Comparison of ENCODE assay signal across 16 cellular contexts in the genomic region with DNA sequence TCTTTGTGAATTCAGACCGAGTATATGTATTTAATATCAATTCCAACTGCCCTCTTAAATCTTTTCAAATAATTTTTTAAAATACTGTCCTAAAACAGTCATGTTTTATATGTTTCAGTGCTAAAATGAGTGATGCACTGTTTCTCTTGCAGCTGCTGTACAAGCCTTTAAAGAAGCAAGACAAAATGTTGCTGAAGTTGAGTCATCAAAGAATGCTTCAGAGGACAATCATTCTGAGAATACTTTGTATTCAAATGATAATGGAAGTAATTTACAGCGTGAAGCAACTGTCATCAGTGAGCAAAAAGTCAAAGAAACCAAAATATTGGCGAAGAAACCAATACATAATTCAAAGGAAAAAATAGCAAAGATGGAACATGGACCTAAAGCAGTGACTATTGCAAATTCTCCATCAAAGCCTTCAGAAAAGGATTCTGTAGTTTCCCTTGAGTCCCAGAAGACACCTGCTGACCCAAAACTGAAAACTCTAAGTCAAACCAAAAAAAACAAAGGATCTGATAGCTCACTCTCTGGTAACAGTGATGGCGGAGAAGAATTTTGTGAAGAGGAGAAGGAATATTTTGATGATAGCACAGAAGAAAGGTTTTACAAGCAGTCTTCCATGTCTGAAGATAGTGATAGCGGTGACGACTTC. TPM values are rescaled to one million over a fixed set of nuclear protein-coding genes. Genes with fewer than 3 reads are reported as not detected.
A peak's percentile ranks its signal among the peaks of the same experiment; 100 is the strongest.
DNase-seq lines count a peak whose midpoint lies in the region; ATAC-seq lines count a peak whose summit lies in the region.
"Had no signal": no experiment of that assay in that cellular context is flagged by ENCODE, and none has a peak within 500 bp of the region (broad histone marks: within the 10 kb centered on the region; RNA-seq: fewer than 3 reads in every experiment).

No MANE protein-coding gene starts in this region.

- H3K27me3 Mint-ChIP-seq in activated T-cell treated with anti-CD3 and anti-CD28 coated beads, Interleukin-2, amount 50 U/mL, for 24 hours: no peaks in the 10 kb centered on the region
- no peaks in the 10 kb centered on the region for H3K27me3 Mint-ChIP-seq in activated T-helper 2 cell treated with anti-CD3 and anti-CD28 coated beads, Interferon-gamma antibody, Interleukin-2, Interleukin-4, amounts not matched to agents 10 μg/mL and 5 μg/mL and 100 μg/mL, durations not matched to agents 14 hours and 24 hours and 36 hours (ENCODE audit: low read depth)

- H3K36me3 Mint-ChIP-seq in activated T-cell treated with anti-CD3 and anti-CD28 coated beads, Interleukin-2, amount 50 U/mL, for 24 hours (ENCODE audit: low read depth): peaks cover 65% of the 10 kb centered on the region
- peaks cover 39% of the 10 kb centered on the region for H3K36me3 Mint-ChIP-seq in activated T-helper 2 cell treated with anti-CD3 and anti-CD28 coated beads, Interferon-gamma antibody, Interleukin-2, Interleukin-4, amounts not matched to agents 10 μg/mL and 5 μg/mL and 100 μg/mL, durations not matched to agents 14 hours and 24 hours and 36 hours (ENCODE audit: low read depth)
- peaks cover 55% of the 10 kb centered on the region for H3K36me3 Mint-ChIP-seq in stimulated activated effector memory CD8-positive, alpha-beta T cell treated with anti-CD3 and anti-CD28 coated beads, Interleukin-12 subunit alpha, Interleukin-12 subunit beta, amount 100 ng/mL, for 72 hours

- peak overlapping the region; percentile 3 for H3K4me3 Mint-ChIP-seq in activated T-cell treated with anti-CD3 and anti-CD28 coated beads, Interleukin-2, amount 50 U/mL, for 24 hours
- peak overlapping the region; percentile 26 for H3K4me3 Mint-ChIP-seq in activated T-helper 2 cell treated with anti-CD3 and anti-CD28 coated beads, Interferon-gamma antibody, Interleukin-2, Interleukin-4, amounts not matched to agents 10 μg/mL and 5 μg/mL and 100 μg/mL, durations not matched to agents 14 hours and 24 hours and 36 hours (ENCODE audit: low read depth)
- no peak overlapping the region for H3K4me3 Mint-ChIP-seq in stimulated activated effector memory CD8-positive, alpha-beta T cell treated with anti-CD3 and anti-CD28 coated beads, Interleukin-12 subunit alpha, Interleukin-12 subunit beta, amount 100 ng/mL, for 72 hours
- H3K4me3 Mint-ChIP-seq: immature natural killer cell had no signal

- no peak for DNase-seq in activated T-cell treated with anti-CD3 and anti-CD28 coated beads, Interleukin-2, amount 50 U/mL, for 24 hours
- no peak for DNase-seq in activated T-cell treated with anti-CD3 and anti-CD28 coated beads, Interleukin-2, amount 50 U/mL, for 1 hour
- DNase-seq in activated T-helper 2 cell treated with anti-CD3 and anti-CD28 coated beads, Interferon-gamma antibody, Interleukin-2, Interleukin-4, amounts not matched to agents 10 μg/mL and 5 μg/mL and 100 μg/mL, durations not matched to agents 14 hours and 24 hours and 36 hours (ENCODE audit: low spot score): no peak
- DNase-seq in stimulated activated effector memory CD8-positive, alpha-beta T cell treated with anti-CD3 and anti-CD28 coated beads, Interleukin-12 subunit alpha, Interleukin-12 subunit beta, amount 100 ng/mL, for 72 hours (ENCODE audit: low spot score in 2 of 2): no peak
- no peak for DNase-seq in DMS79 (lab: John Stamatoyannopoulos, UW)
- no peak for DNase-seq in NCI-H226
- DNase-seq in HK-2 (ENCODE audit: unreplicated experiment): no peak
- DNase-seq: GOT3; immature natural killer cell; NCI-H1105 treated with DMSO at 0.1 percent for 48 hours; NCI-H526 treated with DMSO at 0.1 percent for 48 hours; posterior cingulate gyrus; stimulated activated CD4-positive, alpha-beta T cell treated with anti-CD3 and anti-CD28 coated beads, Interleukin-15, amount 100 ng/mL, for 24 hours; upper lobe of right lung had no signal

- peak overlapping the region; percentile 77 for H3K27ac Mint-ChIP-seq in activated T-cell treated with anti-CD3 and anti-CD28 coated beads, Interleukin-2, amount 50 U/mL, for 24 hours
- H3K27ac Mint-ChIP-seq in activated T-helper 2 cell treated with anti-CD3 and anti-CD28 coated beads, Interferon-gamma antibody, Interleukin-2, Interleukin-4, amounts not matched to agents 10 μg/mL and 5 μg/mL and 100 μg/mL, durations not matched to agents 14 hours and 24 hours and 36 hours: peak overlapping the region; percentile 63
- no peak overlapping the region for H3K27ac Mint-ChIP-seq in stimulated activated effector memory CD8-positive, alpha-beta T cell treated with anti-CD3 and anti-CD28 coated beads, Interleukin-12 subunit alpha, Interleukin-12 subunit beta, amount 100 ng/mL, for 72 hours

- no peaks in the 10 kb centered on the region for H3K9me3 Mint-ChIP-seq in activated T-cell treated with anti-CD3 and anti-CD28 coated beads, Interleukin-2, amount 50 U/mL, for 24 hours
- H3K9me3 Mint-ChIP-seq in activated T-helper 2 cell treated with anti-CD3 and anti-CD28 coated beads, Interferon-gamma antibody, Interleukin-2, Interleukin-4, amounts not matched to agents 10 μg/mL and 5 μg/mL and 100 μg/mL, durations not matched to agents 14 hours and 24 hours and 36 hours: no peaks in the 10 kb centered on the region
- H3K9me3 Mint-ChIP-seq in stimulated activated effector memory CD8-positive, alpha-beta T cell treated with anti-CD3 and anti-CD28 coated beads, Interleukin-12 subunit alpha, Interleukin-12 subunit beta, amount 100 ng/mL, for 72 hours: no peaks in the 10 kb centered on the region
- H3K9me3 Mint-ChIP-seq: immature natural killer cell had no signal

- H3K4me1 Mint-ChIP-seq in activated T-cell treated with anti-CD3 and anti-CD28 coated beads, Interleukin-2, amount 50 U/mL, for 24 hours (ENCODE audit: low read depth): peaks cover 19% of the 10 kb centered on the region
- peaks cover 8% of the 10 kb centered on the region for H3K4me1 Mint-ChIP-seq in activated T-helper 2 cell treated with anti-CD3 and anti-CD28 coated beads, Interferon-gamma antibody, Interleukin-2, Interleukin-4, amounts not matched to agents 10 μg/mL and 5 μg/mL and 100 μg/mL, durations not matched to agents 14 hours and 24 hours and 36 hours (ENCODE audit: low read depth)
- H3K4me1 Mint-ChIP-seq in stimulated activated effector memory CD8-positive, alpha-beta T cell treated with anti-CD3 and anti-CD28 coated beads, Interleukin-12 subunit alpha, Interleukin-12 subunit beta, amount 100 ng/mL, for 72 hours: peaks cover 15% of the 10 kb centered on the region

- intact Hi-C loops in activated T-helper 2 cell treated with anti-CD3 and anti-CD28 coated beads, Interferon-gamma antibody, Interleukin-2, Interleukin-4, amounts not matched to agents 10 μg/mL and 5 μg/mL and 100 μg/mL, durations not matched to agents 14 hours and 24 hours and 36 hours (cut with micrococcal nuclease): loop anchor here (1.0 kb wide), 1 partner anchor 43 kb away; no protein-coding TSS in a partner anchor

- peak; percentile 46 for ATAC-seq in HG02938 (IDR thresholded peaks at IDR 0.05; ENCODE audit: unreplicated experiment)
- ATAC-seq in stimulated activated effector memory CD8-positive, alpha-beta T cell treated with anti-CD3 and anti-CD28 coated beads, Interleukin-12 subunit alpha, Interleukin-12 subunit beta, amount 100 ng/mL, for 72 hours: peak; percentile 82
- ATAC-seq: upper lobe of right lung had no signal

RNA-seq across cellular contexts. Expression of a gene that starts 58.0 kb away (rescaled TPM):
- not detected in 2 replicates for total RNA-seq in activated T-helper 2 cell treated with anti-CD3 and anti-CD28 coated beads, Interferon-gamma antibody, Interleukin-2, Interleukin-4, amounts not matched to agents 10 μg/mL and 5 μg/mL and 100 μg/mL, durations not matched to agents 14 hours and 24 hours and 36 hours
- total RNA-seq: T-helper 2 cell treated with Interferon-gamma antibody and Interleukin-4, amounts not matched to agents 100 ng/mL and 5 ng/mL, for 36 hours had no signal

RNA-seq across cellular contexts. Expression of a gene that starts 58.3 kb away (rescaled TPM):
- total RNA-seq in activated T-helper 2 cell treated with anti-CD3 and anti-CD28 coated beads, Interferon-gamma antibody, Interleukin-2, Interleukin-4, amounts not matched to agents 10 μg/mL and 5 μg/mL and 100 μg/mL, durations not matched to agents 14 hours and 24 hours and 36 hours: 15.6 and 16.4 TPM in 2 replicates
